1 cellular context compared by ENCODE assay signal in the genomic region with DNA sequence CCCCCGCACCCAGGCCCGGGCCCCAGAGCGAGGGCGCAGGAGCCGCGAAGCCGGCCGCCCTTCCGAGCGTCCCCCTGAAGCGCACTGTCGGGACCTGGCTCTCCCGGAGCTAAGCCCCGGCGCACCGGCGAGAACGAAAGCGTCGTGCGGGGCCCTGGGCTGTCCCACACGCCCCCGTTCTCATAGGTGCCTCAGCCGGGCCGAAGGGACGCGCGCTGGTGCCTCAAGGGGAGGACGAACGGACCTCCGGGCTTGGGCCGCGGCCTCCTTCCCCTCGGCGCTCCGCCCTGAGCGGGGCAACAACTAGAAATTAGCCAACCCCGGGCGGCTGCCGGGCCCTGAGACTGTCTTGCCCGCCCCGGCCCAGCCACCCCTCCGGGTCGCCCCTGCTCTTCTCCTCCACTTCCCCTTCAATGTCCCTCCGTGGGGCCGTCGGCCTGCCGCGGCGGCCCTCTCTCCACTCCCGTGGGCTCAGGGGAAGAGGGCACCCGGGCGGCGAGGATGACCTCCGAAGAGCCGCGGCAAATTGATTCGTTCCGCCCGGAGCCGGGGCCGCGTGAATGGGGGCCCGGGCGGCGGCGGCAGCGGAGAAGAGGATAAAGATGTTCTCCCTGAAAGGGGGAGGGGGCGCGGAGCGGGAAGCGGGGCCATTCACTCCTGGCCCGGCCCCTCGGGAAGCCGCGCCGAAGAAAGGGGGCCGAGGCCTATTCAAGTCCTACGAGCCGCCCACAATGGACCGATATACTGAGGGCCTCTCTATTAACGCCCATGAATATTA.
A peak's percentile ranks its signal among the peaks of the same experiment; 100 is the strongest.
TF ChIP-seq lines count a peak whose summit lies in the region.

No MANE protein-coding gene starts in this region.

TF ChIP-seq in HepG2, 621 proteins besides CTCF, POLR2A, EP300 and RAD21:
- TF ChIP-seq EED (CRISPR knock-in tag; IDR thresholded peaks at IDR 0.05) (no peak), ATM (IDR thresholded peaks at IDR 0.05; ENCODE audit: borderline replicate concordance) (no peak), MTF2 (CRISPR knock-in tag; IDR thresholded peaks at IDR 0.05; ENCODE audit: borderline replicate concordance) (peak; percentile 86; the same call in 1 of the 2 replicates), AKAP8 (CRISPR knock-in tag; IDR thresholded peaks at IDR 0.05) (no peak), ZNF782 (CRISPR knock-in tag; IDR thresholded peaks at IDR 0.05; ENCODE audit: borderline replicate concordance) (0 out of 2 replicates have a peak, but pooled peaks have one; percentile 31), SNRNP70 (IDR thresholded peaks at IDR 0.05; ENCODE audit: low read depth, low read length) (no peak), ZNF180 (CRISPR knock-in tag; IDR thresholded peaks at IDR 0.05; ENCODE audit: borderline replicate concordance, low read depth) (no peak), EHMT2 (IDR thresholded peaks at IDR 0.05; ENCODE audit: borderline replicate concordance, low read depth, low read length) (no peak), SIX1 (CRISPR knock-in tag; IDR thresholded peaks at IDR 0.05; ENCODE audit: borderline replicate concordance) (no peak), KDM5B (CRISPR knock-in tag; IDR thresholded peaks at IDR 0.05; ENCODE audit: borderline replicate concordance) (no peak), ZNF777 (CRISPR knock-in tag; IDR thresholded peaks at IDR 0.05) (peak; percentile 41; the same call in 1 of the 2 replicates), RELA (CRISPR knock-in tag; IDR thresholded peaks at IDR 0.05) (no peak), REL (CRISPR knock-in tag; conservative IDR thresholded peaks at IDR 0.05) (no peak)
- TF ChIP-seq, protein P1, sequence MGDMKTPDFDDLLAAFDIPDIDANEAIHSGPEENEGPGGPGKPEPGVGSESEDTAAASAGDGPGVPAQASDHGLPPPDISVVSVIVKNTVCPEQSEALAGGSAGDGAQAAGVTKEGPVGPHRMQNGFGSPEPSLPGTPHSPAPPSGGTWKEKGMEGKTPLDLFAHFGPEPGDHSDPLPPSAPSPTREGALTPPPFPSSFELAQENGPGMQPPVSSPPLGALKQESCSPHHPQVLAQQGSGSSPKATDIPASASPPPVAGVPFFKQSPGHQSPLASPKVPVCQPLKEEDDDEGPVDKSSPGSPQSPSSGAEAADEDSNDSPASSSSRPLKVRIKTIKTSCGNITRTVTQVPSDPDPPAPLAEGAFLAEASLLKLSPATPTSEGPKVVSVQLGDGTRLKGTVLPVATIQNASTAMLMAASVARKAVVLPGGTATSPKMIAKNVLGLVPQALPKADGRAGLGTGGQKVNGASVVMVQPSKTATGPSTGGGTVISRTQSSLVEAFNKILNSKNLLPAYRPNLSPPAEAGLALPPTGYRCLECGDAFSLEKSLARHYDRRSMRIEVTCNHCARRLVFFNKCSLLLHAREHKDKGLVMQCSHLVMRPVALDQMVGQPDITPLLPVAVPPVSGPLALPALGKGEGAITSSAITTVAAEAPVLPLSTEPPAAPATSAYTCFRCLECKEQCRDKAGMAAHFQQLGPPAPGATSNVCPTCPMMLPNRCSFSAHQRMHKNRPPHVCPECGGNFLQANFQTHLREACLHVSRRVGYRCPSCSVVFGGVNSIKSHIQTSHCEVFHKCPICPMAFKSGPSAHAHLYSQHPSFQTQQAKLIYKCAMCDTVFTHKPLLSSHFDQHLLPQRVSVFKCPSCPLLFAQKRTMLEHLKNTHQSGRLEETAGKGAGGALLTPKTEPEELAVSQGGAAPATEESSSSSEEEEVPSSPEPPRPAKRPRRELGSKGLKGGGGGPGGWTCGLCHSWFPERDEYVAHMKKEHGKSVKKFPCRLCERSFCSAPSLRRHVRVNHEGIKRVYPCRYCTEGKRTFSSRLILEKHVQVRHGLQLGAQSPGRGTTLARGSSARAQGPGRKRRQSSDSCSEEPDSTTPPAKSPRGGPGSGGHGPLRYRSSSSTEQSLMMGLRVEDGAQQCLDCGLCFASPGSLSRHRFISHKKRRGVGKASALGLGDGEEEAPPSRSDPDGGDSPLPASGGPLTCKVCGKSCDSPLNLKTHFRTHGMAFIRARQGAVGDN (CRISPR knock-in tag; IDR thresholded peaks at IDR 0.05) = peak; percentile 31; the same call in 1 of the 2 replicates
- TF ChIP-seq, protein P2, sequence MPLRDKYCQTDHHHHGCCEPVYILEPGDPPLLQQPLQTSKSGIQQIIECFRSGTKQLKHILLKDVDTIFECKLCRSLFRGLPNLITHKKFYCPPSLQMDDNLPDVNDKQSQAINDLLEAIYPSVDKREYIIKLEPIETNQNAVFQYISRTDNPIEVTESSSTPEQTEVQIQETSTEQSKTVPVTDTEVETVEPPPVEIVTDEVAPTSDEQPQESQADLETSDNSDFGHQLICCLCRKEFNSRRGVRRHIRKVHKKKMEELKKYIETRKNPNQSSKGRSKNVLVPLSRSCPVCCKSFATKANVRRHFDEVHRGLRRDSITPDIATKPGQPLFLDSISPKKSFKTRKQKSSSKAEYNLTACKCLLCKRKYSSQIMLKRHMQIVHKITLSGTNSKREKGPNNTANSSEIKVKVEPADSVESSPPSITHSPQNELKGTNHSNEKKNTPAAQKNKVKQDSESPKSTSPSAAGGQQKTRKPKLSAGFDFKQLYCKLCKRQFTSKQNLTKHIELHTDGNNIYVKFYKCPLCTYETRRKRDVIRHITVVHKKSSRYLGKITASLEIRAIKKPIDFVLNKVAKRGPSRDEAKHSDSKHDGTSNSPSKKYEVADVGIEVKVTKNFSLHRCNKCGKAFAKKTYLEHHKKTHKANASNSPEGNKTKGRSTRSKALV (CRISPR knock-in tag; IDR thresholded peaks at IDR 0.05) = peak; percentile 54; the same call in 1 of the 2 replicates
